Comparison of ENCODE assay signal across 1 cellular context in genomic region chr2:21326152-21326551, GRCh38.
TF ChIP-seq lines count a peak whose summit lies in the region.

No MANE protein-coding gene starts in this region.

TF ChIP-seq in GM23338, 12 proteins besides CTCF, POLR2A, EP300 and RAD21 (continued from another document):
- TF ChIP-seq REST (IDR thresholded peaks at IDR 0.05; ENCODE audit: unreplicated experiment) (no peak), ETS1 (IDR thresholded peaks at IDR 0.05) (no peak), STAT1 (IDR thresholded peaks at IDR 0.05; ENCODE audit: unreplicated experiment) (no peak), JUNB (IDR thresholded peaks at IDR 0.05; ENCODE audit: unreplicated experiment) (no peak)
